11 cellular contexts compared by ENCODE assay signal in the genomic region with DNA sequence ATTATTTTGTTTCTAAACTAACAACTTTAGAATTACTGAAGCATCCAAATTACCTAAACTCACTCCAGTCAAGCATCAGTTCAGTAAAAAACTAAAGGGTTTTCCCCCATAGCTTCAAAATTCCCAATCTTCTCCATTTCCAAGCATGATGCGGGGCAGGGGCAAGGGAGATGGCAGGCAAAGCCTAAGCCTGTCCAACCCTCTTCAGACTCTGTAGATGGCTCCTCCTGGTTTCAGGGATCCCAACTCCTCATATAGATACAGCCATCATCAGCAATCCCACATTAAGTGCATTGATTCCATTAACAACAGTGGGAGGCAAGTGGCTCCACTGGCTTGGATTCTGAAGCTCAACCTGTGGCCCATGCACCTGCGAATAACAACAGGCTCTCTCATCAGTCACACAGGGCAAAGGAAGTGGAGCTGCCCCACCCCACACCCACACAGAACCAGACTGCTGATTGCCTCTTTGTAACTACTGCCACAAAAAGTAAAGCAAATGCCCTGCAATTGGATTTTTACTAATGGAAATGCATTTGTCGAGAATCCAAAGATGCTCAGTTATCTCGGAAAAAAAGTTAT. TPM values are rescaled to one million over a fixed set of nuclear protein-coding genes. Genes with fewer than 3 reads are reported as not detected.
A peak's percentile ranks its signal among the peaks of the same experiment; 100 is the strongest.
DNase-seq lines count a peak whose midpoint lies in the region; ATAC-seq, FAIRE-seq and TF ChIP-seq lines count a peak whose summit lies in the region.
"Had no signal": no experiment of that assay in that cellular context is flagged by ENCODE, and none has a peak within 500 bp of the region (broad histone marks: within the 10 kb centered on the region; RNA-seq: fewer than 3 reads in every experiment).

No MANE protein-coding gene starts in this region.

- H4K20me1 ChIP-seq in H1 (replicated peaks in 1 of 2; ENCODE audit: control insufficient read depth in 1 of 2, insufficient read depth in 2 of 2, low read length in 2 of 2) = no peaks in the 10 kb centered on the region

- TF ChIP-seq POLR2A in H1 (IDR thresholded peaks at IDR 0.05; ENCODE audit: control extremely low read depth in 1 of 2, low read depth in 2 of 2, low read length in 2 of 2) = no peak

- H3K9me3 Mint-ChIP-seq in activated CD4-positive, alpha-beta memory T cell treated with anti-CD3 and anti-CD28 coated beads, Interleukin-2, amount 10 ng/mL, durations not matched to agents 7 days and 5 days = no peaks in the 10 kb centered on the region
- H3K9me3 Mint-ChIP-seq in stimulated activated memory B cell treated with anti-CD40 and anti-IgM and Interleukin-4, amounts not matched to agents 10 μg/mL and 1 μg/mL and 100 μg/mL, for 72 hours = no peaks in the 10 kb centered on the region

- no peak for ATAC-seq in stimulated activated memory B cell treated with anti-CD40 and anti-IgM and Interleukin-4, amounts not matched to agents 10 μg/mL and 1 μg/mL and 100 μg/mL, for 72 hours
- ATAC-seq in left cardiac atrium = no peak

- H3K27ac ChIP-seq in H1 (ENCODE audit: low read depth, low read length) = no peak overlapping the region
- H3K27ac ChIP-seq in left ventricle myocardium inferior (replicated peaks) = no peak overlapping the region
- H3K27ac ChIP-seq: cardiac muscle cell had no signal

- WGBS in H1 (ENCODE audit: extremely low coverage in 1 of 2, insufficient coverage in 1 of 2, insufficient read length in 1 of 2, insufficient replicate concordance in 2 of 2, low coverage in 1 of 2, low lambda C conversion rate in 2 of 2, missing lambda C conversion rate in 1 of 2), 2 experiments = 80% methylated on average over 4 of the region's 4 CpGs; no CpG with 5 or more reads in 1 of the 2 experiments

- peak; percentile 58 for DNase-seq in activated CD4-positive, alpha-beta memory T cell treated with anti-CD3 and anti-CD28 coated beads, Interleukin-2, amount 10 ng/mL, durations not matched to agents 7 days and 5 days
- DNase-seq in H1 (ENCODE audit: low read depth in 1 of 2, low spot score in 2 of 2) (peak in 1 of 2 experiments; percentile 49), left cardiac atrium (no peak), left ventricle myocardium inferior (no peak), SIG-M5 (lab: John Stamatoyannopoulos, UW) (no peak)
- DNase-seq: GDM1, NCI-H187 treated with DMSO at 0.1 percent for 48 hours, nucleus accumbens had no signal

- H3K4ac ChIP-seq in H1 (replicated peaks; ENCODE audit: insufficient read length, low read depth, low read length) = no peak overlapping the region

- 0 out of 2 replicates have a peak overlapping the region, but pooled peaks have one; percentile 13 for H3K18ac ChIP-seq in H1 (ENCODE audit: extremely low read depth, low read length)

- H3K27ac Mint-ChIP-seq in activated CD4-positive, alpha-beta memory T cell treated with anti-CD3 and anti-CD28 coated beads, Interleukin-2, amount 10 ng/mL, durations not matched to agents 7 days and 5 days = peak overlapping the region; percentile 53
- peak overlapping the region; percentile 41 for H3K27ac Mint-ChIP-seq in stimulated activated memory B cell treated with anti-CD40 and anti-IgM and Interleukin-4, amounts not matched to agents 10 μg/mL and 1 μg/mL and 100 μg/mL, for 72 hours

- no peak for TF ChIP-seq EP300 in Ishikawa (IDR thresholded peaks at IDR 0.05; ENCODE audit: borderline replicate concordance)
- no peak for TF ChIP-seq EP300 in H1 (IDR thresholded peaks at IDR 0.05; ENCODE audit: borderline replicate concordance in 1 of 2, low read depth in 2 of 2, low read length in 2 of 2)

- H3K9me3 ChIP-seq in H1 (ENCODE audit: insufficient read depth in 2 of 2, low read depth in 1 of 2, low read length in 1 of 2) (no peaks in the 10 kb centered on the region), left ventricle myocardium inferior (replicated peaks) (no peaks in the 10 kb centered on the region)

- no peak overlapping the region for H2BK20ac ChIP-seq in H1 (ENCODE audit: low read length)

- H3K27me3 ChIP-seq in H1 (replicated peaks in 1 of 4; ENCODE audit: control insufficient read depth in 3 of 4, extremely low read depth in 1 of 4, insufficient read depth in 3 of 4, low read length in 3 of 4) = no peaks in the 10 kb centered on the region
- H3K27me3 ChIP-seq in left ventricle myocardium inferior (ENCODE audit: low read depth) = no peaks in the 10 kb centered on the region
- H3K27me3 ChIP-seq: cardiac muscle cell had no signal

- CTCF ChIA-PET in activated CD4-positive, alpha-beta memory T cell treated with anti-CD3 and anti-CD28 coated beads, Interleukin-2, amount 10 ng/mL, durations not matched to agents 7 days and 5 days (lab: Charles Lee) = interaction anchor here (0.6 kb wide), 1 partner anchor 52 kb away, joined by 3 read pairs; no protein-coding TSS in a partner anchor
- CTCF ChIA-PET in H1 (lab: Charles Lee; ENCODE audit: partially characterized antibody) = interaction anchor here (0.6 to 1.3 kb wide), 3 partner anchors 16 to 218 kb away, joined by 3 to 4 read pairs (median 4); no protein-coding TSS in a partner anchor

- no peak overlapping the region for H2BK12ac ChIP-seq in H1 (ENCODE audit: low read depth, low read length)

- H4K8ac ChIP-seq in H1 (ENCODE audit: extremely low read depth, insufficient read depth, low read length) = no peak overlapping the region

- no peak overlapping the region for H4K5ac ChIP-seq in H1 (ENCODE audit: insufficient read length, low read depth, low read length)

- H3K9ac ChIP-seq in H1 (replicated peaks in 1 of 4; ENCODE audit: extremely low read depth in 1 of 4, low read depth in 3 of 4, low read length in 3 of 4) = no peak overlapping the region

- no peak overlapping the region for H2AFZ ChIP-seq in H1 (ENCODE audit: low read length)

- POLR2A ChIA-PET in activated CD4-positive, alpha-beta memory T cell treated with anti-CD3 and anti-CD28 coated beads, Interleukin-2, amount 10 ng/mL, durations not matched to agents 7 days and 5 days (lab: Charles Lee) = interaction anchor here (6.4 kb wide), 1 partner anchor 15 kb away, joined by 72 read pairs; a partner anchor contains a TSS
- POLR2A ChIA-PET in H1 (lab: Charles Lee; ENCODE audit: partially characterized antibody) = no interaction called here

- no peak overlapping the region for H3K56ac ChIP-seq in H1 (replicated peaks; ENCODE audit: insufficient read length, low read depth, low read length)

- H4K91ac ChIP-seq in H1 (replicated peaks; ENCODE audit: insufficient read length, low read length) = no peak overlapping the region

- no peaks in the 10 kb centered on the region for H3K27me3 Mint-ChIP-seq in activated CD4-positive, alpha-beta memory T cell treated with anti-CD3 and anti-CD28 coated beads, Interleukin-2, amount 10 ng/mL, durations not matched to agents 7 days and 5 days
- H3K27me3 Mint-ChIP-seq in stimulated activated memory B cell treated with anti-CD40 and anti-IgM and Interleukin-4, amounts not matched to agents 10 μg/mL and 1 μg/mL and 100 μg/mL, for 72 hours = no peaks in the 10 kb centered on the region

- no peak for FAIRE-seq in H1 (lab: Jason Lieb, UNC)

- TF ChIP-seq RAD21 in Ishikawa (IDR thresholded peaks at IDR 0.05; ENCODE audit: low read depth) = no peak
- TF ChIP-seq RAD21 in H1 (IDR thresholded peaks at IDR 0.05 in 1 of 2, conservative IDR thresholded peaks at IDR 0.05 in 1 of 2; ENCODE audit: low read depth in 2 of 2, low read length in 2 of 2) = no peak

- peaks cover 36% of the 10 kb centered on the region for H3K4me1 Mint-ChIP-seq in activated CD4-positive, alpha-beta memory T cell treated with anti-CD3 and anti-CD28 coated beads, Interleukin-2, amount 10 ng/mL, durations not matched to agents 7 days and 5 days
- H3K4me1 Mint-ChIP-seq in stimulated activated memory B cell treated with anti-CD40 and anti-IgM and Interleukin-4, amounts not matched to agents 10 μg/mL and 1 μg/mL and 100 μg/mL, for 72 hours = peaks cover 24% of the 10 kb centered on the region

- H2BK5ac ChIP-seq in H1 (ENCODE audit: low read depth, low read length) = 0 out of 2 replicates have a peak overlapping the region, but pooled peaks have one; percentile 26

- TF ChIP-seq CTCF in H1 (IDR thresholded peaks at IDR 0.05; ENCODE audit: control extremely low read depth in 1 of 3, insufficient read depth in 1 of 3, low read depth in 1 of 3, low read length in 3 of 3) (no peak), left ventricle myocardium inferior (IDR thresholded peaks at IDR 0.05; ENCODE audit: borderline replicate concordance) (no peak)

- H2BK120ac ChIP-seq in H1 (replicated peaks; ENCODE audit: low read depth, low read length) = no peak overlapping the region

- no peak overlapping the region for H2AK5ac ChIP-seq in H1 (ENCODE audit: low read depth, low read length)

- H3K4me3 Mint-ChIP-seq in activated CD4-positive, alpha-beta memory T cell treated with anti-CD3 and anti-CD28 coated beads, Interleukin-2, amount 10 ng/mL, durations not matched to agents 7 days and 5 days = no peak overlapping the region
- H3K4me3 Mint-ChIP-seq in stimulated activated memory B cell treated with anti-CD40 and anti-IgM and Interleukin-4, amounts not matched to agents 10 μg/mL and 1 μg/mL and 100 μg/mL, for 72 hours = no peak overlapping the region

- no peak overlapping the region for H2BK15ac ChIP-seq in H1 (ENCODE audit: low read length)

- H3K23me2 ChIP-seq in H1 (ENCODE audit: low read depth, low read length) = no peaks in the 10 kb centered on the region

- H3K79me1 ChIP-seq in H1 (ENCODE audit: low read depth, low read length) = peaks cover 3% of the 10 kb centered on the region

- no peak overlapping the region for H3K14ac ChIP-seq in H1 (ENCODE audit: insufficient read length)

- peaks cover 4% of the 10 kb centered on the region for H3K36me3 Mint-ChIP-seq in activated CD4-positive, alpha-beta memory T cell treated with anti-CD3 and anti-CD28 coated beads, Interleukin-2, amount 10 ng/mL, durations not matched to agents 7 days and 5 days (ENCODE audit: low read depth)
- H3K36me3 Mint-ChIP-seq in stimulated activated memory B cell treated with anti-CD40 and anti-IgM and Interleukin-4, amounts not matched to agents 10 μg/mL and 1 μg/mL and 100 μg/mL, for 72 hours = no peaks in the 10 kb centered on the region

- no peaks in the 10 kb centered on the region for H3K36me3 ChIP-seq in H1 (ENCODE audit: control insufficient read depth in 2 of 4, insufficient read depth in 4 of 4, low read length in 3 of 4)
- no peaks in the 10 kb centered on the region for H3K36me3 ChIP-seq in left ventricle myocardium inferior
- H3K36me3 ChIP-seq: cardiac muscle cell had no signal

- no peak overlapping the region for H3K23ac ChIP-seq in H1 (ENCODE audit: insufficient read length)

- H3K4me1 ChIP-seq in H1 (replicated peaks in 1 of 4; ENCODE audit: control insufficient read depth in 3 of 4, insufficient read depth in 4 of 4, low read length in 3 of 4) (peaks cover 2 to 17% (median 7%) of the 10 kb centered on the region in 4 experiments; a peak in 6 of 7 replicates), left ventricle myocardium inferior (peaks cover 23% of the 10 kb centered on the region)

- peak overlapping the region; percentile 34 to 38 for H3K4me2 ChIP-seq in H1 (ENCODE audit: insufficient read depth in 1 of 2, low read depth in 2 of 2, low read length in 2 of 2)

- peaks cover 0 to 35% of the 10 kb centered on the region in 2 experiments; a peak in 2 of 4 replicates for H3K79me2 ChIP-seq in H1 (ENCODE audit: control insufficient read depth in 1 of 2, insufficient read depth in 2 of 2, low read length in 2 of 2)

- intact Hi-C loops in left cardiac atrium (cut with DNase I) (no loop called here), left ventricle myocardium inferior (cut with micrococcal nuclease) (no loop called here)

- H3K4me3 ChIP-seq in H1 (ENCODE audit: extremely low read depth in 1 of 4, insufficient read depth in 2 of 4, low read depth in 3 of 4, low read length in 4 of 4) = peak overlapping the region in 1 of 4 experiments; percentile 16; a peak in 1 of 8 replicates
- no peak overlapping the region for H3K4me3 ChIP-seq in left ventricle myocardium inferior
- H3K4me3 ChIP-seq: cardiac muscle cell had no signal

RNA-seq across cellular contexts. Expression of a gene that starts 14.9 kb away (rescaled TPM):
- total RNA-seq in activated CD4-positive, alpha-beta memory T cell treated with anti-CD3 and anti-CD28 coated beads, Interleukin-2, amount 10 ng/mL, durations not matched to agents 7 days and 5 days = 10 to 100 TPM; 28.7 to 30.0 TPM
- 16.8 and 18.7 TPM in 2 replicates for total RNA-seq in H1 (2021; fragmentation: NEBNext Ultra II Directional; extraction: Animal tissue kit (Norgen Biotek cat#: 25700))
- 5.5 and 8.1 TPM in 2 replicates for polyA plus RNA-seq in H1 (2011; rRNA removed)
- polyA plus RNA-seq in H1 (2011; cell fraction: cytosol; rRNA removed) = 7.7 TPM
- polyA plus RNA-seq in H1 (2011; cell fraction: nucleus; rRNA removed) = 9.5 TPM
- polyA plus RNA-seq in H1 (2012, experiment 1 of 2) = 9.6 to 12.3 TPM (median 11.6 TPM) in 4 replicates
- 1.5 TPM for polyA plus RNA-seq in H1 (2012, experiment 2 of 2)
- 7.8 TPM for polyA plus RNA-seq in H1 (2013, experiment 1 of 2)
- polyA plus RNA-seq in H1 (2013, experiment 2 of 2) = 7.7 TPM
- 28.0 and 29.8 TPM in 2 replicates for polyA minus RNA-seq in H1 (2011; rRNA and poly(A)+ RNA removed)
- 15.9 TPM for polyA minus RNA-seq in H1 (2011; cell fraction: cytosol; rRNA and poly(A)+ RNA removed)
- polyA minus RNA-seq in H1 (2011; cell fraction: nucleus; rRNA and poly(A)+ RNA removed) = 24.0 TPM
- total RNA-seq in left cardiac atrium = 10 to 100 TPM; 12.7 to 16.4 TPM
- total RNA-seq in left ventricle myocardium inferior = 15.9 TPM
